ENCODE assay signal across 28 cellular contexts in the genomic region with DNA sequence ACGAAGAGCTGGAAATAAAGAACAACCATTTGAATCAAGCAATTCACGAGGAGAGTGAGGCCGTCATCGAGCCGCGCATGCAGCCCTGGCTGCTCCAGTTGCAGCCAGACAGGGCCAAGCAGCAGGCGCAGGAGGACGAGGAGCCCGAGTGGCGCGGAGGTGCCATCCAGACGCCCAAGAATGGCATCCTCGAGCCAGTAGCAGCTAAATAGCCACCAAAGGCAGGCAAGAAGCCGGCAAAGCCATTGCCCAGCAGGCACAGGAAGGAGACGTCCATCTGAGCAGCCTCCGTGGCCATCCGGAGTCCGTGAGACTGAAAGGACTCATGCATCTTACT. TPM values are rescaled to one million over a fixed set of nuclear protein-coding genes. Genes with fewer than 3 reads are reported as not detected.
"Had no signal": no experiment of that assay in that cellular context is flagged by ENCODE, and none has a peak within 500 bp of the region (broad histone marks: within the 10 kb centered on the region; RNA-seq: fewer than 3 reads in every experiment).

No MANE protein-coding gene starts in this region.

- H3K4me2 ChIP-seq: hepatocyte had no signal

- DNase-seq: cortex of kidney; effector CD8-positive, alpha-beta T cell; endodermal cell; foreskin keratinocyte; heart left ventricle; kidney; mucosa of descending colon; naive B cell; nucleus accumbens; spleen; stimulated activated naive B cell treated with anti-CD40 and anti-IgM and Interleukin-4, amounts not matched to agents 10 μg/mL and 1 μg/mL and 100 μg/mL, for 72 hours had no signal

- H3K79me2 ChIP-seq: hepatocyte had no signal

- H3K4me3 ChIP-seq: gastroesophageal sphincter, heart left ventricle, hepatocyte, lung, mucosa of descending colon, prostate gland, right atrium auricular region, skin epidermis, spleen, thoracic aorta, tibial nerve, upper lobe of left lung had no signal

- H3K4me1 ChIP-seq: foreskin keratinocyte, prostate gland, right atrium auricular region, spleen, tibial nerve, upper lobe of left lung had no signal

- ATAC-seq: esophagus mucosa; foreskin keratinocyte; gastroesophageal sphincter; heart left ventricle; left lobe of liver; mucosa of descending colon; stimulated activated naive B cell treated with anti-CD40 and anti-IgM and Interleukin-4, amounts not matched to agents 10 μg/mL and 1 μg/mL and 100 μg/mL, for 72 hours had no signal

- H3K27ac ChIP-seq: epithelial cell of prostate, foreskin keratinocyte, hepatocyte, prostate gland, right atrium auricular region, skin epidermis, spleen, thoracic aorta, tibial nerve, upper lobe of left lung had no signal

- H2AFZ ChIP-seq: hepatocyte had no signal

- H3K9me3 ChIP-seq: gastroesophageal sphincter, mucosa of descending colon, prostate gland, right atrium auricular region, thoracic aorta had no signal

- H3K27me3 ChIP-seq: gastroesophageal sphincter, heart left ventricle, hepatocyte, right atrium auricular region, tibial nerve, upper lobe of left lung had no signal

- H3K36me3 ChIP-seq: gastroesophageal sphincter, heart left ventricle, prostate gland, right atrium auricular region, spleen, thoracic aorta, tibial nerve, upper lobe of left lung had no signal

RNA-seq across cellular contexts. Expression of gene NMS, which starts 43.9 kb away (rescaled TPM):
- total RNA-seq: endodermal cell; esophagus mucosa; fibroblast of lung; foreskin keratinocyte; gastroesophageal sphincter; heart left ventricle; hepatocyte; kidney; left lobe of liver; liver; lung; mesothelial cell of epicardium; mucosa of descending colon; natural killer cell treated with Interleukin-12 subunit alpha and Interleukin-12 subunit beta and Interleukin-15 and Interleukin-18, amount 100 ng/mL, for 72 hours; osteocyte; prostate gland; right atrium auricular region; spleen; thoracic aorta; tibial nerve; upper lobe of left lung had no signal
